8 cellular contexts compared by ENCODE assay signal in the genomic region with DNA sequence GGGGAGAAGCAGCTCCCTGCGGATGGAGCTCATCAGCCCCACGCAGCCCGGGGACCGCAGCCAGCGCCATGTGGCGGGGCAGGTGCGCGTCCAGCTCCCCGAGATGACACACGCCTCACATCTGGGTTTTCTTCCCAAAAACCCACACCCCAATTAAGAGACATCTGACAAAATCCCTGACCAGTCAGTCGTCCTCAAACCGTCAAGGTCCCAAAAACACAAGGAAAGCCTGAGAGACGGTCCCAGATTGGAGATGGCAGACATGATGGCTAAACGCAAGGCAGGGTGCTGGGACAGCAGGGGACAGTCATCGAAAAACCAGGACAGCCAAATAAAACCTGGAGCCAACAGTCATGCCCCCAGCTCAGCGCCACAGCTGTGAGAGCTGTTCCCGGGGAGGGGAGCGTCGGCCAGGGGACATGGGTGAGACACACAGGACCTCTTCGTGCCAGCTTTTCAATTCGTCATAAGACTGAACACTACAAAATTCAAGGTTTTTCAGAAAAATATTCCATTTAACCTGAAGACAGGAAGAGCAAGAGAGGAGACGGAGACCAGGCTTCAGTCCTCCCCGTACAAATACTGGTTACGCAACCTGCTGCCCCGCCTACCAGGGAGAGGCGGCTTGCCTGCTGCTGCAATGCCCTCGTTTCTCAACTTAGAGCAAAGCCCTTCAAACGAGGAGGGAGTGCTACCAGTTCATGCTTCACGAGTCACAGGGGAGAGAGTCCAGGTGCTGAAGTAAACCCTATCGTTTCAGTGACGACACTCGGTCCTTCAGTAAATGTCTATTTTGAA. TPM values are rescaled to one million over a fixed set of nuclear protein-coding genes. Genes with fewer than 3 reads are reported as not detected.
A peak's percentile ranks its signal among the peaks of the same experiment; 100 is the strongest.
DNase-seq lines count a peak whose midpoint lies in the region; ATAC-seq and TF ChIP-seq lines count a peak whose summit lies in the region.
"Had no signal": no experiment of that assay in that cellular context is flagged by ENCODE, and none has a peak within 500 bp of the region (broad histone marks: within the 10 kb centered on the region; RNA-seq: fewer than 3 reads in every experiment).

No MANE protein-coding gene starts in this region.

- no peaks in the 10 kb centered on the region for H3K27me3 ChIP-seq in hepatocyte
- no peaks in the 10 kb centered on the region for H3K27me3 ChIP-seq in skeletal muscle satellite cell (ENCODE audit: control insufficient read depth, insufficient read depth, low read length)

- no peak for ATAC-seq in GM18505 (IDR thresholded peaks at IDR 0.05; ENCODE audit: unreplicated experiment)

- H3K9me3 ChIP-seq in hepatocyte (ENCODE audit: low read depth) (no peaks in the 10 kb centered on the region), skeletal muscle satellite cell (replicated peaks; ENCODE audit: low read length) (no peaks in the 10 kb centered on the region)

- peak; percentile 44 for DNase-seq in LoVo (ENCODE audit: low spot score)
- peak; percentile 93 for DNase-seq in amniotic epithelial cell (ENCODE audit: low read depth)
- peak; percentile 94 for DNase-seq in hepatocyte (ENCODE audit: low spot score)
- no peak for DNase-seq in NK-92 (lab: John Stamatoyannopoulos, UW; ENCODE audit: unreplicated experiment)
- DNase-seq in stimulated activated CD4-positive, alpha-beta T cell treated with anti-CD3 and anti-CD28 coated beads, Interleukin-15, amount 100 ng/mL, for 24 hours: no peak

- WGBS in hepatocyte (ENCODE audit: low lambda C conversion rate, missing lambda C conversion rate): 67% methylated on average over 31 of the region's 32 CpGs

- no peak overlapping the region for H2AFZ ChIP-seq in hepatocyte

- H3K4me3 ChIP-seq in hepatocyte (no peak overlapping the region), skeletal muscle satellite cell (ENCODE audit: low read length) (peak overlapping the region; percentile 7)

- H3K79me2 ChIP-seq in hepatocyte: peaks cover 84% of the 10 kb centered on the region

- H3K36me3 ChIP-seq in hepatocyte (replicated peaks; ENCODE audit: insufficient read depth, low read depth): no peaks in the 10 kb centered on the region
- peaks cover 30% of the 10 kb centered on the region for H3K36me3 ChIP-seq in skeletal muscle satellite cell (ENCODE audit: insufficient read depth, low read length)

- peaks cover 79% of the 10 kb centered on the region for H4K20me1 ChIP-seq in hepatocyte (ENCODE audit: insufficient read depth, poor library complexity, severe bottlenecking)

- H3K27ac ChIP-seq in hepatocyte: peak overlapping the region; percentile 70
- H3K27ac ChIP-seq: KMS-11 had no signal

- TF ChIP-seq CTCF in hepatocyte (IDR thresholded peaks at IDR 0.05; ENCODE audit: poor library complexity): no peak

- H3K4me1 ChIP-seq in hepatocyte (ENCODE audit: insufficient read depth) (peaks cover 39% of the 10 kb centered on the region), skeletal muscle satellite cell (ENCODE audit: control insufficient read depth, insufficient read depth, low read length) (peaks cover 27% of the 10 kb centered on the region)

- no peaks in the 10 kb centered on the region for H3K9me2 ChIP-seq in hepatocyte (replicated peaks; ENCODE audit: insufficient read depth)

- no peak for TF ChIP-seq POLR2A in GM18505 (IDR thresholded peaks at IDR 0.05; ENCODE audit: borderline replicate concordance, extremely low read depth, insufficient read depth, insufficient read length)

- peak overlapping the region; percentile 4 for H3K9ac ChIP-seq in skeletal muscle satellite cell (ENCODE audit: low read depth, low read length)
- H3K9ac ChIP-seq: KMS-11 had no signal

- H3K4me2 ChIP-seq in hepatocyte: peak overlapping the region; percentile 45
- peak overlapping the region; percentile 69 for H3K4me2 ChIP-seq in skeletal muscle satellite cell (ENCODE audit: low read length)
- H3K4me2 ChIP-seq: KMS-11 had no signal

RNA-seq across cellular contexts. Expression of a gene that starts 10.5 kb away (rescaled TPM):
- 33.3 and 40.9 TPM in 2 replicates for total RNA-seq in hepatocyte
- 80.9 and 84.0 TPM in 2 replicates for polyA plus RNA-seq in hepatocyte
- total RNA-seq in skeletal muscle satellite cell (2012; rRNA removed): 24.5 and 27.4 TPM in 2 replicates

Comparison
In these comparisons a context has a peak if more than half of its experiments do, and no peak if none do; other contexts are left out.
1. DNase-seq: peak in LoVo (single experiment), amniotic epithelial cell (single experiment) and hepatocyte (single experiment); none in NK-92 (single experiment) and stimulated activated CD4-positive, alpha-beta T cell treated with anti-CD3 and anti-CD28 coated beads, Interleukin-15, amount 100 ng/mL, for 24 hours (single experiment).